30 cellular contexts compared by ENCODE assay signal in genomic region chr21:35378881-35379280, GRCh38.
"Had no signal": no experiment of that assay in that cellular context is flagged by ENCODE, and none has a peak within 500 bp of the region (broad histone marks: within the 10 kb centered on the region; RNA-seq: fewer than 3 reads in every experiment).

No MANE protein-coding gene starts in this region.

- H3K4me1 ChIP-seq: ascending aorta had no signal

- FAIRE-seq: TTC549 had no signal

- H3K36me3 ChIP-seq: ascending aorta, cardiac muscle cell had no signal

- H3K9me3 ChIP-seq: ascending aorta had no signal

- ATAC-seq: activated CD8-positive, alpha-beta T cell treated with anti-CD3 and anti-CD28 coated beads for 36 hours; activated naive CD8-positive, alpha-beta T cell treated with anti-CD3 and anti-CD28 coated beads, Interleukin-2, amount 50 U/mL, for 24 hours; activated T-cell treated with anti-CD3 and anti-CD28 coated beads, Interleukin-2, amount 50 U/mL, for 4 hours; activated T-cell treated with anti-CD3 and anti-CD28 coated beads, Interleukin-2, amount 50 U/mL, for 72 hours; activated T-helper 17 cell treated with anti-CD3 and anti-CD28 coated beads, Interleukin-2, amount 50 U/mL, for 72 hours had no signal

- DNase-seq: activated B cell treated with CpG ODN at 0.5 μM for 24 hours; activated CD4-positive, alpha-beta memory T cell treated with anti-CD3 and anti-CD28 coated beads for 36 hours; activated CD4-positive, alpha-beta T cell treated with anti-CD3 and anti-CD28 coated beads for 4 hours; activated CD4-positive, alpha-beta T cell treated with anti-CD3 and anti-CD28 coated beads, Interleukin-2, amount 50 U/mL, for 1 hour; activated CD4-positive, alpha-beta T cell treated with anti-CD3 and anti-CD28 coated beads, Interleukin-2, amount 50 U/mL, for 4 hours; activated CD4-positive, CD25-positive, alpha-beta regulatory T cell treated with anti-CD3 and anti-CD28 coated beads, Interleukin-2, amount 50 U/mL, for 72 hours; activated CD8-positive, alpha-beta memory T cell treated with anti-CD3 and anti-CD28 coated beads, Interleukin-2, amount 50 U/mL, for 4 hours; activated CD8-positive, alpha-beta T cell treated with anti-CD3 and anti-CD28 coated beads for 36 hours; activated effector memory CD4-positive, alpha-beta T cell treated with anti-CD3 and anti-CD28 coated beads, Interleukin-2, amount 50 U/mL, for 16 hours; activated naive CD4-positive, alpha-beta T cell treated with anti-CD3 and anti-CD28 coated beads, Interleukin-2, amount 10 ng/mL, durations not matched to agents 7 days and 5 days; activated naive CD4-positive, alpha-beta T cell treated with Interleukin-2 at 50 U/mL for 16 hours; activated naive CD8-positive, alpha-beta T cell treated with anti-CD3 and anti-CD28 coated beads, Interleukin-2, amount 10 ng/mL, durations not matched to agents 7 days and 5 days; activated naive CD8-positive, alpha-beta T cell treated with anti-CD3 and anti-CD28 coated beads, Interleukin-2, amount 50 U/mL, for 24 hours; activated T-cell treated with anti-CD3 and anti-CD28 coated beads for 4 hours; activated T-cell treated with anti-CD3 and anti-CD28 coated beads, Interleukin-2, amount 50 U/mL, for 1 hour; activated T-cell treated with anti-CD3 and anti-CD28 coated beads, Interleukin-2, amount 50 U/mL, for 4 hours; activated T-cell treated with anti-CD3 and anti-CD28 coated beads, Interleukin-2, amount 50 U/mL, for 72 hours; amygdala; anterior cingulate cortex; caudate nucleus; cerebellar nuclear complex; SW 1271; T-helper 1 cell; T-helper 2 cell; T-helper 9 cell had no signal

- H3K27me3 ChIP-seq: ascending aorta had no signal

- H3K27ac ChIP-seq: ascending aorta, cardiac muscle cell, VCaP had no signal

- H3K4me3 ChIP-seq: ascending aorta, cardiac muscle cell had no signal
